ENCODE assay signal across 9 cellular contexts in genomic region chr6:84052204-84052882, GRCh38. TPM values are rescaled to one million over a fixed set of nuclear protein-coding genes. Genes with fewer than 3 reads are reported as not detected.
A peak's percentile ranks its signal among the peaks of the same experiment; 100 is the strongest.
DNase-seq lines count a peak whose midpoint lies in the region; ATAC-seq, FAIRE-seq and TF ChIP-seq lines count a peak whose summit lies in the region.
"Had no signal": no experiment of that assay in that cellular context is flagged by ENCODE, and none has a peak within 500 bp of the region (broad histone marks: within the 10 kb centered on the region; RNA-seq: fewer than 3 reads in every experiment).

No MANE protein-coding gene starts in this region.

- TF ChIP-seq CTCF in tibial nerve (IDR thresholded peaks at IDR 0.05): no peak
- TF ChIP-seq CTCF in transverse colon (IDR thresholded peaks at IDR 0.05): no peak

- TF ChIP-seq POLR2A in tibial nerve (IDR thresholded peaks at IDR 0.05) (no peak), transverse colon (IDR thresholded peaks at IDR 0.05) (no peak)

- H3K9ac ChIP-seq in iPS-20b (ENCODE audit: low read depth, low read length): peak overlapping the region; percentile 32; the same call in 1 of the 2 replicates

- in situ Hi-C loops in transverse colon (cut with MboI; ENCODE audit: low pct_ligation_motif_present in 1 of 4, low pct_unique_long_range_greater_than_20kb in 1 of 4, low sequenced_read_pairs in 3 of 4): no loop called here

- intact Hi-C loops in transverse colon (cut with DNase I; ENCODE audit: low total_unique reads): no loop called here

- DNase-seq in DMS153 (lab: John Stamatoyannopoulos, UW) (peak; percentile 94), NCI-H187 treated with DMSO at 0.1 percent for 48 hours (lab: John Stamatoyannopoulos, UW) (peak; percentile 77), astrocyte of the hippocampus (ENCODE audit: low read depth, low spot score) (peak; percentile 72), tibial nerve (ENCODE audit: low spot score in 2 of 2) (peak; percentile 67 to 71), transverse colon (no peak), small intestine (no peak)

- H3K36me3 ChIP-seq in iPS-20b (ENCODE audit: insufficient read depth, low read depth, low read length) (no peaks in the 10 kb centered on the region), tibial nerve (no peaks in the 10 kb centered on the region), transverse colon (no peaks in the 10 kb centered on the region), small intestine (ENCODE audit: control insufficient read depth in 2 of 2, insufficient read depth in 2 of 2, low read length in 2 of 2) (no peaks in the 10 kb centered on the region)

- no peaks in the 10 kb centered on the region for H3K27me3 ChIP-seq in iPS-20b (ENCODE audit: insufficient read depth, low read length)
- H3K27me3 ChIP-seq in tibial nerve: no peaks in the 10 kb centered on the region
- H3K27me3 ChIP-seq in transverse colon: no peaks in the 10 kb centered on the region
- H3K27me3 ChIP-seq in small intestine (ENCODE audit: control insufficient read depth in 2 of 2, insufficient read depth in 2 of 2, low read length in 2 of 2): no peaks in the 10 kb centered on the region

- H3K9me3 ChIP-seq in iPS-20b (ENCODE audit: insufficient read depth, low read depth, low read length) (no peaks in the 10 kb centered on the region), tibial nerve (no peaks in the 10 kb centered on the region), transverse colon (no peaks in the 10 kb centered on the region), small intestine (ENCODE audit: control insufficient read depth, low read depth) (no peaks in the 10 kb centered on the region)

- peak overlapping the region; percentile 50; the same call in 1 of the 2 replicates for H3K4me3 ChIP-seq in iPS-20b (ENCODE audit: low read length)
- peak overlapping the region in 1 of 4 donors; percentile 13 for H3K4me3 ChIP-seq in tibial nerve
- H3K4me3 ChIP-seq in transverse colon: no peak overlapping the region
- H3K4me3 ChIP-seq in small intestine (ENCODE audit: low read depth in 1 of 2, low read length in 2 of 2): no peak overlapping the region
- H3K4me3 ChIP-seq: GM12878 had no signal

- FAIRE-seq in small intestine (lab: Jason Lieb, UNC): no peak
- FAIRE-seq: GM12878 had no signal

- TF ChIP-seq EP300 in tibial nerve (IDR thresholded peaks at IDR 0.05) (peak in 1 of 2 donors; percentile 76), transverse colon (IDR thresholded peaks at IDR 0.05; ENCODE audit: low read depth) (no peak)

- H3K27ac ChIP-seq in iPS-20b (ENCODE audit: low read length) (no peak overlapping the region), tibial nerve (peak overlapping the region; percentile 7 to 81 (median 52)), transverse colon (no peak overlapping the region), small intestine (ENCODE audit: low read depth in 1 of 2, low read length in 1 of 2) (no peak overlapping the region)

- 14 to 15% methylated on average over 7 of the region's 7 CpGs for WGBS in tibial nerve, 2 donors
- WGBS in transverse colon (ENCODE audit: low coverage in 1 of 2), 2 donors: 61% methylated on average over 7 of the region's 7 CpGs; no CpG with 5 or more reads in 1 of the 2 donors
- 43 to 80% (median 69%) methylated on average over 7 of the region's 7 CpGs for WGBS in small intestine, 3 donors

- H3K4me1 ChIP-seq in iPS-20b (ENCODE audit: insufficient read depth, low read length): peaks cover 20% of the 10 kb centered on the region; the same call in 1 of the 2 replicates
- H3K4me1 ChIP-seq in tibial nerve: peaks cover 0 to 39% (median 2%) of the 10 kb centered on the region in 4 donors
- no peaks in the 10 kb centered on the region for H3K4me1 ChIP-seq in transverse colon
- H3K4me1 ChIP-seq in small intestine (ENCODE audit: control insufficient read depth in 2 of 2, insufficient read depth in 1 of 2, low read depth in 1 of 2, low read length in 1 of 2): peaks cover 0 to 3% of the 10 kb centered on the region in 2 donors

- ATAC-seq in GM21390 (IDR thresholded peaks at IDR 0.05; ENCODE audit: unreplicated experiment): no peak
- ATAC-seq: GM12878 had no signal

RNA-seq across cellular contexts. Expression of gene MRAP2, which starts 18.8 kb away (rescaled TPM):
- total RNA-seq in tibial nerve (1 to 10 TPM; 2.2 to 7.6 (median 4.4) TPM), transverse colon (1 to 10 TPM in 3 of 4 donors, under 1 TPM in 1; 0.80 to 5.1 (median 2.9) TPM)
- polyA plus RNA-seq in small intestine: 1 to 10 TPM in 2 of 3 donors, under 1 TPM in 1; 0.67 to 6.9 (median 1.9) TPM
- total RNA-seq: GM12878 had no signal
- polyA plus RNA-seq: GM12878 had no signal

Comparison
In these comparisons a context has a peak if more than half of its experiments do, and no peak if none do; other contexts are left out.
1. DNase-seq: peak in DMS153 (single experiment), NCI-H187 treated with DMSO at 0.1 percent for 48 hours (single experiment), astrocyte of the hippocampus (single experiment) and tibial nerve (2 of 2); none in transverse colon (single experiment) and small intestine (single experiment).
2. H3K27ac ChIP-seq: peak in tibial nerve (4 of 4); none in iPS-20b (single experiment), transverse colon (0 of 4) and small intestine (0 of 2).